Comparison of ENCODE assay signal across 1 cellular context in genomic region chr19:44990459-44990858, GRCh38.
A peak's percentile ranks its signal among the peaks of the same experiment; 100 is the strongest.
TF ChIP-seq lines count a peak whose summit lies in the region.

No MANE protein-coding gene starts in this region.

TF ChIP-seq in HepG2, 621 proteins besides CTCF, POLR2A, EP300 and RAD21:
- peak; percentile 15 for TF ChIP-seq AGO2 (optimal IDR thresholded peaks at IDR 0.05; ENCODE audit: low read depth, low read length)
- no peak for TF ChIP-seq ZFP36L1 (CRISPR knock-in tag; IDR thresholded peaks at IDR 0.05)
